8 cellular contexts compared by ENCODE assay signal in the genomic region with DNA sequence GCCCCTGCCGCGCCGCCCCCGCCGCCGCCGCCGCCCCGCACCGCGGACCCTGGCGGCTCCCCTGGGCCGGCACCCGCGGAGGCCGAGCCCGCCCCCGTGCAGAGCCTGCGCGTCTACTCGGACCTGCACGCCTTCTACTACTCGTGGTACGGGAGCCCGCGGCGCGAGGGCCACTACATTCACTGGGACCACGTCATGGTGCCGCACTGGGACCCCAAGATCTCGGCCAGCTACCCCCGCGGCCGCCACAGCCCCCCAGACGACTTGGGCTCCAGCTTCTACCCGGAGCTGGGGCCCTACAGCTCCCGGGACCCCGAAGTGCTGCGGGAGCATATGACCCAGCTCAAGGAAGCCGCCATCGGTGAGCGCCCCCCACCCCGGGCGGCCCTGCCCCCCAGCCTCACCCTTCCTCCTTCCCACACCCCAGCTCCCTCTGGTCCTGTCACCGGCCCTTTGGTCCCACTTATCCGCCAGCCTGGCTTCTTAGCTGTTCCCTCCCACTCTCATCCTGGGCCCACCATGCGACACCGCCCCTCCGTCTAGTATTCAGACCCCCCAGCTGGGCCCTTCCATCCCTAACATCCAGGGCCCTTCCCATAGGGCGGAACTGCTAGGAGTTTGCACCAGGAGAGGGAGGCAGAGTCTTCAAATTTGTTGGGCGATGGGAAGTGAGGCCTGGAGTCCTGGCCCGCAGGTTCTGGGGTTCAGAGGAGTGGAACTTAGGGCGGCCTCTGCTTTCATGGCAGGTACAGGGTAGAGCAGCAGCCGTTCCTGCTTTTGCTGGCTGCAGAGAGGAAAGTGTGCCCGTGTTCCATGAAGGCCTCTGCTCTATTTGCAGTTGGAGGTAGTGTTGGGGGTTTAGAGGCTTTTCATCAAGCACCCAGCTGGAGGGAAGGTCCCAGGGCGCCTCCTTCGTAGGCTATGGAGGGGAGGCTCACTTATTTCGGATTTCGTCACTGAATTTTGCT. TPM values are rescaled to one million over a fixed set of nuclear protein-coding genes. Genes with fewer than 3 reads are reported as not detected.
DNase-seq lines count a peak whose midpoint lies in the region; ATAC-seq and TF ChIP-seq lines count a peak whose summit lies in the region.

No MANE protein-coding gene starts in this region.

- intact Hi-C loops in body of pancreas (cut with DNase I): loop anchor here (10.0 kb wide), 2 partner anchors 60 to 100 kb away; partner anchors contain the start of genes CDCA8 and MTF1

- H3K4me3 Mint-ChIP-seq in activated T-cell treated with anti-CD3 and anti-CD28 coated beads, Interleukin-2, amount 50 U/mL, for 72 hours: peak overlapping the region; percentile 56 to 84
- H3K4me3 Mint-ChIP-seq in IgD-negative memory B cell (peak overlapping the region; percentile 49 to 92 (median 87)), naive B cell (peak overlapping the region; percentile 73 to 92 (median 88))

- TF ChIP-seq POLR2A in body of pancreas (IDR thresholded peaks at IDR 0.05): no peak

- no peak for TF ChIP-seq CTCF in body of pancreas (IDR thresholded peaks at IDR 0.05)

- no peaks in the 10 kb centered on the region for H3K9me3 Mint-ChIP-seq in activated T-cell treated with anti-CD3 and anti-CD28 coated beads, Interleukin-2, amount 50 U/mL, for 72 hours
- H3K9me3 Mint-ChIP-seq in IgD-negative memory B cell: no peaks in the 10 kb centered on the region
- H3K9me3 Mint-ChIP-seq in naive B cell: no peaks in the 10 kb centered on the region

- no peaks in the 10 kb centered on the region for H3K27me3 ChIP-seq in body of pancreas

- DNase-seq in activated T-cell treated with anti-CD3 and anti-CD28 coated beads, Interleukin-2, amount 50 U/mL, for 72 hours: no peak
- DNase-seq in activated T-cell treated with anti-CD3 and anti-CD28 coated beads, Interleukin-2, amount 50 U/mL, for 1 hour: no peak
- no peak for DNase-seq in body of pancreas
- no peak for DNase-seq in naive B cell
- no peak for DNase-seq in activated CD8-positive, alpha-beta memory T cell treated with anti-CD3 and anti-CD28 coated beads, Interleukin-2, amount 50 U/mL, for 48 hours

- H3K27ac Mint-ChIP-seq in activated T-cell treated with anti-CD3 and anti-CD28 coated beads, Interleukin-2, amount 50 U/mL, for 72 hours: peak overlapping the region; percentile 41
- H3K27ac Mint-ChIP-seq in IgD-negative memory B cell: peak overlapping the region in 2 of 3 donors; percentile 5 to 35
- H3K27ac Mint-ChIP-seq in naive B cell: no peak overlapping the region

- ATAC-seq in activated T-cell treated with anti-CD3 and anti-CD28 coated beads, Interleukin-2, amount 50 U/mL, for 72 hours (replicated peaks in 1 of 2): peak; percentile 54 to 59
- ATAC-seq in body of pancreas: peak; percentile 7
- no peak for ATAC-seq in naive B cell (ENCODE audit: low read depth in 2 of 2)
- no peak for ATAC-seq in GM21528 (IDR thresholded peaks at IDR 0.05; ENCODE audit: low FRiP score, unreplicated experiment)
- no peak for ATAC-seq in GM19463 (IDR thresholded peaks at IDR 0.05; ENCODE audit: unreplicated experiment)

- H3K36me3 ChIP-seq in body of pancreas (replicated peaks in 1 of 2; ENCODE audit: insufficient read depth in 1 of 2, low read depth in 2 of 2): peaks cover 0 to 3% of the 10 kb centered on the region in 2 donors

- H3K4me3 ChIP-seq in body of pancreas: no peak overlapping the region

- H3K36me3 Mint-ChIP-seq in activated T-cell treated with anti-CD3 and anti-CD28 coated beads, Interleukin-2, amount 50 U/mL, for 72 hours (ENCODE audit: insufficient read depth in 2 of 2): peaks cover 2 to 3% of the 10 kb centered on the region in 2 donors
- H3K36me3 Mint-ChIP-seq in IgD-negative memory B cell (peaks cover 6% of the 10 kb centered on the region), naive B cell (peaks cover 2 to 10% of the 10 kb centered on the region in 2 donors)

- no peak overlapping the region for H3K27ac ChIP-seq in body of pancreas

- H3K4me1 Mint-ChIP-seq in activated T-cell treated with anti-CD3 and anti-CD28 coated beads, Interleukin-2, amount 50 U/mL, for 72 hours (ENCODE audit: low read depth): peaks cover 20% of the 10 kb centered on the region
- H3K4me1 Mint-ChIP-seq in IgD-negative memory B cell: peaks cover 9 to 12% (median 9%) of the 10 kb centered on the region in 3 donors
- peaks cover 17 to 23% (median 22%) of the 10 kb centered on the region in 3 donors for H3K4me1 Mint-ChIP-seq in naive B cell

- 14 to 42% methylated on average over 15 to 50 of the region's 59 CpGs for WGBS in body of pancreas, 2 donors

- peaks cover 39% of the 10 kb centered on the region for H3K27me3 Mint-ChIP-seq in activated T-cell treated with anti-CD3 and anti-CD28 coated beads, Interleukin-2, amount 50 U/mL, for 72 hours (ENCODE audit: low read depth)
- H3K27me3 Mint-ChIP-seq in IgD-negative memory B cell (peaks cover 4% of the 10 kb centered on the region), naive B cell (peaks cover 11 to 36% (median 30%) of the 10 kb centered on the region in 3 donors)

- H3K4me1 ChIP-seq in body of pancreas: peaks cover 20% of the 10 kb centered on the region

- no peaks in the 10 kb centered on the region for H3K9me3 ChIP-seq in body of pancreas

RNA-seq across cellular contexts. Expression of gene MANEAL, which starts 1.0 kb away (rescaled TPM):
- 1 to 10 TPM; 1.9 to 2.4 TPM for total RNA-seq in activated T-cell treated with anti-CD3 and anti-CD28 coated beads, Interleukin-2, amount 50 U/mL, for 72 hours
- polyA plus RNA-seq in IgD-negative memory B cell: 2.7 TPM
- 1 to 10 TPM in 1 of 2 donors, under 1 TPM in 1; 0.99 to 6.2 TPM for total RNA-seq in body of pancreas
- 1 to 10 TPM; 1.4 to 4.7 (median 3.0) TPM for polyA plus RNA-seq in naive B cell (ENCODE audit: low read depth in 6 of 6)

RNA-seq across cellular contexts. Expression of gene C1orf122, which starts 12.9 kb away (rescaled TPM):
- 10 to 100 TPM; 21.1 to 21.8 TPM for total RNA-seq in activated T-cell treated with anti-CD3 and anti-CD28 coated beads, Interleukin-2, amount 50 U/mL, for 72 hours
- polyA plus RNA-seq in IgD-negative memory B cell (30.6 TPM), naive B cell (ENCODE audit: low read depth in 6 of 6) (10 to 100 TPM; 23.3 to 32.1 (median 26.7) TPM)
- total RNA-seq in body of pancreas: 10 to 100 TPM; 26.2 to 71.9 TPM

RNA-seq across cellular contexts. Expression of gene YRDC, which starts 13.4 kb away (rescaled TPM):
- total RNA-seq in activated T-cell treated with anti-CD3 and anti-CD28 coated beads, Interleukin-2, amount 50 U/mL, for 72 hours: 10 to 100 TPM; 30.0 to 31.3 TPM
- polyA plus RNA-seq in IgD-negative memory B cell (14.9 TPM), naive B cell (ENCODE audit: low read depth in 6 of 6) (10 to 100 TPM; 21.3 to 52.0 (median 29.6) TPM)
- total RNA-seq in body of pancreas: 10 to 100 TPM in 1 of 2 donors, 1 to 10 TPM in 1; 6.2 to 11.9 TPM

RNA-seq across cellular contexts. Expression of gene EPHA10, which starts 29.7 kb away (rescaled TPM):
- total RNA-seq in activated T-cell treated with anti-CD3 and anti-CD28 coated beads, Interleukin-2, amount 50 U/mL, for 72 hours: under 1 TPM; 0.74 to 1.00 TPM
- not detected for polyA plus RNA-seq in IgD-negative memory B cell
- 1 to 10 TPM; 1.6 to 2.0 TPM for total RNA-seq in body of pancreas
- not detected for polyA plus RNA-seq in naive B cell (ENCODE audit: low read depth in 6 of 6)

Comparison
In these comparisons a context has a peak if more than half of its experiments do, and no peak if none do; other contexts are left out.
1. ATAC-seq: peak in activated T-cell treated with anti-CD3 and anti-CD28 coated beads, Interleukin-2, amount 50 U/mL, for 72 hours (2 of 2) and body of pancreas (single experiment); none in naive B cell (0 of 2), GM21528 (single experiment) and GM19463 (single experiment).
2. H3K27ac Mint-ChIP-seq: peak in activated T-cell treated with anti-CD3 and anti-CD28 coated beads, Interleukin-2, amount 50 U/mL, for 72 hours (single experiment) and IgD-negative memory B cell (2 of 3); none in naive B cell (0 of 6).
3. Peak in every context shown above with its lines, with median percentiles within 50 percentile points of each other: H3K4me3 Mint-ChIP-seq.